Comparison of ENCODE assay signal across 1 cellular context in genomic region chr17:73641779-73642580, GRCh38.
TF ChIP-seq lines count a peak whose summit lies in the region.

No MANE protein-coding gene starts in this region.

TF ChIP-seq in H1, 55 proteins besides CTCF, POLR2A, EP300 and RAD21 (continued from another document):
- no peak for TF ChIP-seq GTF2F1 (IDR thresholded peaks at IDR 0.05; ENCODE audit: borderline replicate concordance, low read depth, low read length)
- no peak for TF ChIP-seq ZNF274 (IDR thresholded peaks at IDR 0.05; ENCODE audit: borderline replicate concordance, extremely low read depth, low read length)
TF ChIP-seq in H1: peak in this region for 1.
